11 cellular contexts compared by ENCODE assay signal in genomic region chr15:73751896-73752816, GRCh38. TPM values are rescaled to one million over a fixed set of nuclear protein-coding genes. Genes with fewer than 3 reads are reported as not detected.
DNase-seq lines count a peak whose midpoint lies in the region; ATAC-seq and TF ChIP-seq lines count a peak whose summit lies in the region.
"Had no signal": no experiment of that assay in that cellular context is flagged by ENCODE, and none has a peak within 500 bp of the region (broad histone marks: within the 10 kb centered on the region; RNA-seq: fewer than 3 reads in every experiment).

No MANE protein-coding gene starts in this region.

- POLR2A ChIA-PET in A673 (lab: Charles Lee; ENCODE audit: low non-redundant PET): no interaction called here

- no peak for TF ChIP-seq EP300 in gastroesophageal sphincter (IDR thresholded peaks at IDR 0.05)

- peak overlapping the region; percentile 91 for H3K14ac ChIP-seq in neuronal stem cell (ENCODE audit: low read length)

- H3K4me3 ChIP-seq in A673 (ENCODE audit: low read depth, low read length, poor library complexity, severe bottlenecking): peak overlapping the region; percentile 54
- peak overlapping the region; percentile 27 for H3K4me3 ChIP-seq in SJSA1
- peak overlapping the region; percentile 56 to 87 for H3K4me3 ChIP-seq in gastroesophageal sphincter
- H3K4me3 ChIP-seq in neuronal stem cell (ENCODE audit: low read length in 2 of 2): peak overlapping the region; percentile 55 to 88

- peak overlapping the region; percentile 71 for H3K23ac ChIP-seq in neuronal stem cell (ENCODE audit: low read depth, low read length, poor library complexity)

- TF ChIP-seq POLR2A in gastroesophageal sphincter (IDR thresholded peaks at IDR 0.05): no peak

- H3K4me1 ChIP-seq in A673 (ENCODE audit: insufficient read depth, low read length, poor library complexity, severe bottlenecking) (no peaks in the 10 kb centered on the region), SJSA1 (replicated peaks) (peaks cover 6% of the 10 kb centered on the region), gastroesophageal sphincter (peaks cover 0 to 45% (median 14%) of the 10 kb centered on the region in 3 donors), neuronal stem cell (ENCODE audit: control insufficient read depth in 2 of 2, insufficient read depth in 1 of 2, low read depth in 1 of 2, low read length in 2 of 2) (peaks cover 18 to 30% of the 10 kb centered on the region in 2 donors)

- no peaks in the 10 kb centered on the region for H3K36me3 ChIP-seq in A673 (ENCODE audit: insufficient read depth, low read length, poor library complexity, severe bottlenecking)
- H3K36me3 ChIP-seq in SJSA1: no peaks in the 10 kb centered on the region
- H3K36me3 ChIP-seq in gastroesophageal sphincter: peaks cover 0 to 4% of the 10 kb centered on the region in 2 donors
- H3K36me3 ChIP-seq in neuronal stem cell (replicated peaks in 1 of 2; ENCODE audit: control insufficient read depth in 2 of 2, insufficient read depth in 2 of 2, low read length in 2 of 2): no peaks in the 10 kb centered on the region

- peak overlapping the region; percentile 74 for H3K9ac ChIP-seq in neuronal stem cell (ENCODE audit: low read depth, low read length, poor library complexity)

- no peak overlapping the region for H4K91ac ChIP-seq in neuronal stem cell (ENCODE audit: low read depth, low read length, poor library complexity)

- H3K27ac ChIP-seq in A673 (ENCODE audit: low read depth, low read length, poor library complexity, severe bottlenecking) (no peak overlapping the region), SJSA1 (no peak overlapping the region), gastroesophageal sphincter (peak overlapping the region in 3 of 4 donors; percentile 74 to 85 (median 76)), neuronal stem cell (replicated peaks; ENCODE audit: low read length) (no peak overlapping the region)

- H2AK5ac ChIP-seq in neuronal stem cell (ENCODE audit: low read depth, low read length): peak overlapping the region; percentile 48

- CTCF ChIA-PET in A673 (lab: Charles Lee): no interaction called here

- no TSS peak for BruUV-seq in A673 (replicated peaks; lab: Mats Ljungman, UMichigan)

- H2AFZ ChIP-seq in neuronal stem cell (ENCODE audit: low read length): peak overlapping the region; percentile 97

- H3K4ac ChIP-seq in neuronal stem cell (ENCODE audit: low read length): no peak overlapping the region

- H2BK15ac ChIP-seq in neuronal stem cell (ENCODE audit: low read length): peak overlapping the region; percentile 52

- intact Hi-C loops in A673 (cut with micrococcal nuclease; ENCODE audit: unreplicated experiment): no loop called here

- H3K4me2 ChIP-seq in neuronal stem cell (ENCODE audit: insufficient read depth, low read length, poor library complexity, severe bottlenecking): peak overlapping the region; percentile 95

- ATAC-seq in gastroesophageal sphincter: peak; percentile 34

- DNase-seq in A673 (ENCODE audit: low spot score) (no peak), SJSA1 (ENCODE audit: low read depth in 1 of 2, low spot score in 2 of 2) (no peak), neuronal stem cell (ENCODE audit: low spot score) (no peak), hepatic stellate cell (ENCODE audit: low spot score) (no peak), kidney tubule cell (ENCODE audit: low spot score) (no peak), activated gamma-delta T cell (lab: John Stamatoyannopoulos, UW) (no peak)
- DNase-seq in activated CD4-positive, alpha-beta T cell treated with anti-CD3 and anti-CD28 coated beads for 1 hour: no peak
- DNase-seq: activated CD4-positive, alpha-beta T cell treated with anti-CD3 and anti-CD28 coated beads, Interleukin-2, amount 10 ng/mL, durations not matched to agents 24 days and 14 days; CD4-positive, alpha-beta T cell; stimulated activated CD4-positive, alpha-beta T cell treated with anti-CD3 and anti-CD28 coated beads, Interleukin-12 subunit alpha, Interleukin-12 subunit beta, amount 100 ng/mL, for 4 hours had no signal

- peak overlapping the region; percentile 96 for H3K18ac ChIP-seq in neuronal stem cell (ENCODE audit: low read length)

- H3K27me3 ChIP-seq in A673 (replicated peaks; ENCODE audit: insufficient read depth, low read depth, low read length, poor library complexity): peaks cover 9% of the 10 kb centered on the region
- H3K27me3 ChIP-seq in SJSA1 (replicated peaks): peaks cover 68% of the 10 kb centered on the region
- H3K27me3 ChIP-seq in gastroesophageal sphincter: peaks cover 17% of the 10 kb centered on the region
- H3K27me3 ChIP-seq in neuronal stem cell (ENCODE audit: control insufficient read depth in 3 of 3, insufficient read depth in 3 of 3, low read depth in 1 of 3, low read length in 3 of 3): peaks cover 0 to 26% (median 9%) of the 10 kb centered on the region in 3 experiments

- no peaks in the 10 kb centered on the region for H3K79me1 ChIP-seq in neuronal stem cell (ENCODE audit: low read depth, low read length)

- no peak overlapping the region for H2BK120ac ChIP-seq in neuronal stem cell (ENCODE audit: low read depth, low read length)

- H3K9me3 ChIP-seq in A673 (ENCODE audit: low read depth, low read length, poor library complexity, severe bottlenecking) (no peaks in the 10 kb centered on the region), SJSA1 (replicated peaks) (peaks cover 3% of the 10 kb centered on the region; the same call in 1 of the 2 replicates), gastroesophageal sphincter (no peaks in the 10 kb centered on the region), neuronal stem cell (replicated peaks in 1 of 2; ENCODE audit: control insufficient read depth in 2 of 2, insufficient read depth in 1 of 2, low read depth in 1 of 2, low read length in 2 of 2) (no peaks in the 10 kb centered on the region)

- no peak overlapping the region for H4K8ac ChIP-seq in neuronal stem cell (ENCODE audit: low read depth, low read length)

- peak overlapping the region; percentile 7 for H2BK5ac ChIP-seq in neuronal stem cell (ENCODE audit: low read length)

- no CpG with 5 or more reads among the region's 81 CpGs for WGBS in gastroesophageal sphincter (ENCODE audit: low coverage in 1 of 2), 2 donors
- no CpG with 5 or more reads among the region's 81 CpGs for WGBS in neuronal stem cell (ENCODE audit: extremely low coverage in 2 of 2, insufficient read length in 2 of 2, insufficient replicate concordance in 1 of 2), 2 donors

- TF ChIP-seq CTCF in A673 (conservative IDR thresholded peaks at IDR 0.05; ENCODE audit: low read depth, low read length) (no peak), gastroesophageal sphincter (IDR thresholded peaks at IDR 0.05) (no peak)

- H2BK12ac ChIP-seq in neuronal stem cell (ENCODE audit: low read length): no peak overlapping the region

RNA-seq across cellular contexts. Expression of gene INSYN1, which starts 1.0 kb away (rescaled TPM):
- 0.54 and 2.0 TPM in 2 replicates for total RNA-seq in A673 (2021)
- 0.09 TPM in 1 of 2 replicates, not detected in the other for total RNA-seq in SJSA1 (2014; rRNA removed; shearing (Covaris generic))
- total RNA-seq in gastroesophageal sphincter: 10 to 100 TPM; 11.4 to 30.2 (median 16.3) TPM
- polyA plus RNA-seq in neuronal stem cell (2013, experiment 1 of 2): 2.4 TPM
- polyA plus RNA-seq in neuronal stem cell (2013, experiment 2 of 2): 2.7 TPM
- total RNA-seq: activated CD4-positive, alpha-beta T cell treated with anti-CD3 and anti-CD28 coated beads, Interleukin-2, amount 10 ng/mL, durations not matched to agents 24 days and 14 days; CD4-positive, alpha-beta T cell had no signal

Comparison
In these comparisons a context has a peak if more than half of its experiments do, and no peak if none do; other contexts are left out.
1. H3K27ac ChIP-seq: peak in gastroesophageal sphincter (3 of 4); none in A673 (single experiment), SJSA1 (single experiment) and neuronal stem cell (single experiment).
2. Peak in every context shown above with its lines, with median percentiles within 50 percentile points of each other: H3K4me3 ChIP-seq.